Comparison of ENCODE assay signal across 33 cellular contexts in the genomic region with DNA sequence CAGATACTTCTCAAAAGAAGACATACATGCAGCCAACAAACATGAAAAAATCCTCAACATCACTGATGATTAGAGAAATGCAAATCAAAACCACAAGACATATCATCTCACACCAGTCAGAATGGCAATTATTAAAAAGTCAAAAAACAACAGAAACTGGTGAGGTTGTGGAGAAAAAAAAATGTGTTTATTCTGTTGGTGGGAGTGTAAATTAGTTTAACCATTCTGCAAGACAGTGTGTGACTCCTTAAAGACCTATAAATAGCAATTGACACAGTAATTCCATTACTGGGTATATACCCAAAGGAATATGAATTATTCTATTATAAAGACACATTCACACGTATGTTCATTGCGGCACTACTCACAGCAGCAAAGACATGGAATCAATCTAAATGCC.
DNase-seq lines count a peak whose midpoint lies in the region; ATAC-seq, FAIRE-seq and TF ChIP-seq lines count a peak whose summit lies in the region.
"Had no signal": no experiment of that assay in that cellular context is flagged by ENCODE, and none has a peak within 500 bp of the region (broad histone marks: within the 10 kb centered on the region; RNA-seq: fewer than 3 reads in every experiment).

No MANE protein-coding gene starts in this region.

- SMC1A ChIA-PET in GM12878 (lab: Charles Lee; ENCODE audit: uncharacterized antibody, unreplicated experiment), result no interaction called here

- peak; percentile 56 for ATAC-seq in GM18498 (IDR thresholded peaks at IDR 0.05; ENCODE audit: unreplicated experiment)
- ATAC-seq in GM19324 (IDR thresholded peaks at IDR 0.05; ENCODE audit: low FRiP score, unreplicated experiment), result peak; percentile 49
- peak; percentile 42 for ATAC-seq in GM12878
- ATAC-seq in GM18502 (IDR thresholded peaks at IDR 0.05; ENCODE audit: poor library complexity, unreplicated experiment), result no peak
- ATAC-seq: A549; CD8-positive, alpha-beta T cell had no signal

- WGBS in GM12878 (ENCODE audit: insufficient coverage, insufficient replicate concordance, low lambda C conversion rate, missing lambda C conversion rate), result 97% methylated on average over 2 of the region's 2 CpGs

- no peaks in the 10 kb centered on the region for H3K4me1 ChIP-seq in GM12878 (ENCODE audit: control insufficient read depth, insufficient read depth, low read length)
- H3K4me1 ChIP-seq: A549; BLaER1; BLaER1 treated with 17β-estradiol and CSF1 and Interleukin-3, amounts not matched to agents 10 nM and 100 nM; Caco-2 had no signal

- H3K79me2 ChIP-seq in GM12878 (ENCODE audit: control insufficient read depth, insufficient read depth, low read length), result no peaks in the 10 kb centered on the region

- no peak for TF ChIP-seq POLR2A in GM12878 (IDR thresholded peaks at IDR 0.05; ENCODE audit: low read depth, low read length)

- no peaks in the 10 kb centered on the region for H3K36me3 ChIP-seq in GM12878 (ENCODE audit: control insufficient read depth in 2 of 2, insufficient read depth in 2 of 2, low read length in 1 of 2)
- H3K36me3 ChIP-seq: BE2C; BLaER1; BLaER1 treated with 17β-estradiol and CSF1 and Interleukin-3, amounts not matched to agents 10 nM and 100 nM had no signal

- no peaks in the 10 kb centered on the region for H3K9me3 ChIP-seq in GM12878 (replicated peaks; ENCODE audit: control insufficient read depth, insufficient read depth, low read length)
- H3K9me3 ChIP-seq: A549; BE2C; BLaER1; BLaER1 treated with 17β-estradiol and CSF1 and Interleukin-3, amounts not matched to agents 10 nM and 100 nM; Caco-2 had no signal

- TF ChIP-seq CTCF in GM12878 (IDR thresholded peaks at IDR 0.05 in 2 of 3, conservative IDR thresholded peaks at IDR 0.05 in 1 of 3; ENCODE audit: control insufficient read depth in 2 of 3, extremely low read depth in 1 of 3, insufficient read depth in 1 of 3, low read depth in 3 of 3, low read length in 3 of 3) (no peak), GM10248 (IDR thresholded peaks at IDR 0.05; ENCODE audit: control extremely low read depth, extremely low read depth, low read depth, missing control alignments) (no peak)

- H4K20me1 ChIP-seq in GM12878 (ENCODE audit: control insufficient read depth, insufficient read depth), result no peaks in the 10 kb centered on the region
- H4K20me1 ChIP-seq: BLaER1; BLaER1 treated with 17β-estradiol and CSF1 and Interleukin-3, amounts not matched to agents 10 nM and 100 nM had no signal

- no peak overlapping the region for H3K4me3 ChIP-seq in GM12878
- H3K4me3 ChIP-seq: A549; BLaER1; BLaER1 treated with 17β-estradiol and CSF1 and Interleukin-3, amounts not matched to agents 10 nM and 100 nM had no signal

- in situ Hi-C loops in GM12878 (cut with MboI), result no loop called here

- intact Hi-C loops in GM12878 (cut with micrococcal nuclease; ENCODE audit: unreplicated experiment), result no loop called here

- no peak for FAIRE-seq in GM12878 (lab: Jason Lieb, UNC)
- FAIRE-seq: A204.1, A549, D721Med had no signal

- no peak for TF ChIP-seq RAD21 in GM12878 (IDR thresholded peaks at IDR 0.05; ENCODE audit: insufficient read depth, low read depth, low read length)

- BruUV-seq in GM12878 (replicated peaks; lab: Mats Ljungman, UMichigan), result no TSS peak

- H2AFZ ChIP-seq in GM12878 (ENCODE audit: control insufficient read depth, low read depth, low read length), result no peak overlapping the region

- H3K9ac ChIP-seq in GM12878 (ENCODE audit: control insufficient read depth, insufficient read depth, low read length), result no peak overlapping the region
- H3K9ac ChIP-seq: BLaER1; BLaER1 treated with 17β-estradiol and CSF1 and Interleukin-3, amounts not matched to agents 10 nM and 100 nM had no signal

- no peak overlapping the region for H3K4me2 ChIP-seq in GM12878 (ENCODE audit: control insufficient read depth, insufficient read depth)
- H3K4me2 ChIP-seq: A549; BLaER1; BLaER1 treated with 17β-estradiol and CSF1 and Interleukin-3, amounts not matched to agents 10 nM and 100 nM had no signal

- DNase-seq in GM12878 (ENCODE audit: low read depth, low spot score) (no peak), middle frontal gyrus (ENCODE audit: extremely low spot score, low spot score) (no peak), GM10248 (ENCODE audit: extremely low spot score) (no peak)
- DNase-seq: 8988T; ACHN; AML-193; BE2C; C1 segment of cervical spinal cord; Caco-2; Calu3; CD4-positive, alpha-beta memory T cell; CD4-positive, alpha-beta T cell; CD4-positive, CD25-positive, alpha-beta regulatory T cell; CD8-positive, alpha-beta memory T cell; CD8-positive, alpha-beta T cell; COR-L47; DMS 273 treated with DMSO at 0.1 percent for 48 hours; DMS153; DMS53; DMS79; DMS79 treated with DMSO at 0.1 percent for 48 hours; DND-41; EL had no signal

- no peaks in the 10 kb centered on the region for H3K27me3 ChIP-seq in GM12878 (replicated peaks in 1 of 2; ENCODE audit: control insufficient read depth in 2 of 2, insufficient read depth in 2 of 2, low read length in 1 of 2)
- H3K27me3 ChIP-seq: BE2C; BLaER1; BLaER1 treated with 17β-estradiol and CSF1 and Interleukin-3, amounts not matched to agents 10 nM and 100 nM had no signal

- RAD21 ChIA-PET in GM12878 (lab: Charles Lee; ENCODE audit: unreplicated experiment), result no interaction called here

- CTCF ChIA-PET in GM12878 (lab: Yijun Ruan, JAX), result interaction anchor here (1.0 kb wide), 1 partner anchor 11 kb away, joined by 3 read pairs; no protein-coding TSS in a partner anchor
- CTCF ChIA-PET in GM10248 (lab: Yijun Ruan, JAX), result interaction anchor here (0.9 kb wide), 1 partner anchor 9 kb away, joined by 3 read pairs; no protein-coding TSS in a partner anchor

- POLR2A ChIA-PET in GM12878 (lab: Charles Lee), result no interaction called here
- POLR2A ChIA-PET in GM10248 (lab: Yijun Ruan, JAX), result no interaction called here

- TF ChIP-seq EP300 in GM12878 (IDR thresholded peaks at IDR 0.05; ENCODE audit: borderline replicate concordance in 1 of 2, control insufficient read depth in 1 of 2, low read depth in 2 of 2, low read length in 2 of 2), result no peak

- H3K27ac ChIP-seq in GM12878 (ENCODE audit: control insufficient read depth, insufficient read depth), result no peak overlapping the region
- H3K27ac ChIP-seq: 22Rv1; A549; BLaER1; BLaER1 treated with 17β-estradiol and CSF1 and Interleukin-3, amounts not matched to agents 10 nM and 100 nM; C4-2B had no signal

TF ChIP-seq in GM12878, 131 proteins besides CTCF, POLR2A, EP300 and RAD21:
- TF ChIP-seq KDM1A (IDR thresholded peaks at IDR 0.05; ENCODE audit: borderline replicate concordance) (no peak), ATF7 (IDR thresholded peaks at IDR 0.05; ENCODE audit: low read depth) (0 out of 2 replicates have a peak, but pooled peaks have one; percentile 34), BHLHE40 (IDR thresholded peaks at IDR 0.05; ENCODE audit: borderline replicate concordance in 1 of 2, low read depth in 2 of 2, low read length in 1 of 2) (0 out of 4 replicates have a peak, but pooled peaks of 1 of the 2 experiments have one; percentile 5), LARP7 (IDR thresholded peaks at IDR 0.05) (no peak), CBX5 (IDR thresholded peaks at IDR 0.05; ENCODE audit: low read depth) (no peak), ZNF384 (IDR thresholded peaks at IDR 0.05; ENCODE audit: borderline replicate concordance, low read depth, low read length) (peak; percentile 31; the same call in 1 of the 2 replicates), NR2C1 (IDR thresholded peaks at IDR 0.05) (no peak), BMI1 (IDR thresholded peaks at IDR 0.05; ENCODE audit: borderline replicate concordance) (peak; percentile 31; the same call in 1 of the 2 replicates), MTA2 (IDR thresholded peaks at IDR 0.05; ENCODE audit: low read depth) (peak; percentile 84), TBL1XR1 (IDR thresholded peaks at IDR 0.05; ENCODE audit: low read depth, low read length) (no peak), MEF2B (IDR thresholded peaks at IDR 0.05; ENCODE audit: partially characterized antibody, poor library complexity, severe bottlenecking) (peak; percentile 69), ZNF217 (IDR thresholded peaks at IDR 0.05) (peak; percentile 66; the same call in 1 of the 2 replicates), ZSCAN29 (IDR thresholded peaks at IDR 0.05) (no peak), POU2F2 (IDR thresholded peaks at IDR 0.05; ENCODE audit: borderline replicate concordance, low read depth, low read length) (no peak), CBFB (IDR thresholded peaks at IDR 0.05; ENCODE audit: low read depth) (no peak)
